ENCODE assay signal across 16 cellular contexts in genomic region chrX:153774576-153775292, GRCh38. TPM values are rescaled to one million over a fixed set of nuclear protein-coding genes. Genes with fewer than 3 reads are reported as not detected.
DNase-seq lines count a peak whose midpoint lies in the region; ATAC-seq, FAIRE-seq and TF ChIP-seq lines count a peak whose summit lies in the region.
"Had no signal": no experiment of that assay in that cellular context is flagged by ENCODE, and none has a peak within 500 bp of the region (broad histone marks: within the 10 kb centered on the region; RNA-seq: fewer than 3 reads in every experiment).

No MANE protein-coding gene starts in this region.

- H3K4me3 ChIP-seq in neuronal stem cell (ENCODE audit: low read length in 2 of 2) = no peak overlapping the region
- H3K4me3 ChIP-seq: A549 had no signal

- no peak for ATAC-seq in HG03039 (IDR thresholded peaks at IDR 0.05; ENCODE audit: unreplicated experiment)
- no peak for ATAC-seq in GM21515 (IDR thresholded peaks at IDR 0.05; ENCODE audit: unreplicated experiment)
- ATAC-seq: A549, HCT116, PC-3 had no signal

- H4K8ac ChIP-seq in neuronal stem cell (ENCODE audit: low read depth, low read length) = no peak overlapping the region

- H2BK15ac ChIP-seq in neuronal stem cell (ENCODE audit: low read length) = no peak overlapping the region

- no peak overlapping the region for H3K27ac ChIP-seq in neuronal stem cell (replicated peaks; ENCODE audit: low read length)
- H3K27ac ChIP-seq: A549 had no signal

- H3K9ac ChIP-seq in neuronal stem cell (ENCODE audit: low read depth, low read length, poor library complexity) = no peak overlapping the region

- peaks cover 0 to 10% (median 2%) of the 10 kb centered on the region in 7 donors for H3K9me3 Mint-ChIP-seq in CD14-positive monocyte
- no peaks in the 10 kb centered on the region for H3K9me3 Mint-ChIP-seq in glutamatergic neuron (ENCODE audit: unreplicated experiment)

- no peaks in the 10 kb centered on the region for H3K27me3 ChIP-seq in neuronal stem cell (ENCODE audit: control insufficient read depth in 3 of 3, insufficient read depth in 3 of 3, low read depth in 1 of 3, low read length in 3 of 3)

- H2BK5ac ChIP-seq in neuronal stem cell (ENCODE audit: low read length) = peak overlapping the region; percentile 24

- TF ChIP-seq CTCF in CD14-positive monocyte (IDR thresholded peaks at IDR 0.05) (no peak), glutamatergic neuron (IDR thresholded peaks at IDR 0.05; ENCODE audit: partially characterized antibody, unreplicated experiment) (no peak)

- no peaks in the 10 kb centered on the region for H3K9me3 ChIP-seq in neuronal stem cell (replicated peaks in 1 of 2; ENCODE audit: control insufficient read depth in 2 of 2, insufficient read depth in 1 of 2, low read depth in 1 of 2, low read length in 2 of 2)
- H3K9me3 ChIP-seq: A549 had no signal

- no peak overlapping the region for H3K14ac ChIP-seq in neuronal stem cell (ENCODE audit: low read length)

- FAIRE-seq in frontal cortex (lab: Jason Lieb, UNC) = no peak
- FAIRE-seq: A549, GM18507 had no signal

- no peak overlapping the region for H2AK5ac ChIP-seq in neuronal stem cell (ENCODE audit: low read depth, low read length)

- H3K36me3 Mint-ChIP-seq in CD14-positive monocyte = no peaks in the 10 kb centered on the region
- H3K36me3 Mint-ChIP-seq in glutamatergic neuron (ENCODE audit: unreplicated experiment) = no peaks in the 10 kb centered on the region

- peaks cover 0 to 1% of the 10 kb centered on the region in 2 donors for H3K4me1 ChIP-seq in neuronal stem cell (ENCODE audit: control insufficient read depth in 2 of 2, insufficient read depth in 1 of 2, low read depth in 1 of 2, low read length in 2 of 2)
- H3K4me1 ChIP-seq: A549 had no signal

- H3K4me3 Mint-ChIP-seq in CD14-positive monocyte = no peak overlapping the region
- no peak overlapping the region for H3K4me3 Mint-ChIP-seq in glutamatergic neuron (ENCODE audit: unreplicated experiment)

- H3K4me2 ChIP-seq in neuronal stem cell (ENCODE audit: insufficient read depth, low read length, poor library complexity, severe bottlenecking) = no peak overlapping the region
- H3K4me2 ChIP-seq: A549 had no signal

- intact Hi-C loops in CD14-positive monocyte (cut with micrococcal nuclease) = no loop called here

- H3K4ac ChIP-seq in neuronal stem cell (ENCODE audit: low read length) = no peak overlapping the region

- H2BK12ac ChIP-seq in neuronal stem cell (ENCODE audit: low read length) = no peak overlapping the region

- H4K91ac ChIP-seq in neuronal stem cell (ENCODE audit: low read depth, low read length, poor library complexity) = no peak overlapping the region

- no peak overlapping the region for H3K27ac Mint-ChIP-seq in CD14-positive monocyte
- no peak overlapping the region for H3K27ac Mint-ChIP-seq in glutamatergic neuron (ENCODE audit: unreplicated experiment)

- H3K4me1 Mint-ChIP-seq in CD14-positive monocyte (no peaks in the 10 kb centered on the region), glutamatergic neuron (ENCODE audit: low read depth, unreplicated experiment) (no peaks in the 10 kb centered on the region)

- peak; percentile 30 for DNase-seq in activated effector memory CD4-positive, alpha-beta T cell treated with anti-CD3 and anti-CD28 coated beads, Interleukin-2, amount 50 U/mL, for 16 hours
- no peak for DNase-seq in activated effector memory CD4-positive, alpha-beta T cell treated with Interleukin-2 at 50 U/mL for 16 hours
- peak; percentile 10 for DNase-seq in CD14-positive monocyte (ENCODE audit: low spot score)
- peak; percentile 10 for DNase-seq in glutamatergic neuron
- no peak for DNase-seq in neuronal stem cell (ENCODE audit: low spot score)
- DNase-seq in frontal cortex (ENCODE audit: low spot score in 2 of 2) = no peak
- DNase-seq: NCI-H345; NCI-H69; NK-92 treated with Interleukin-12 subunit alpha and Interleukin-12 subunit beta, amount 100 ng/mL, for 24 hours; PC-3 had no signal

- H3K23ac ChIP-seq in neuronal stem cell (ENCODE audit: low read depth, low read length, poor library complexity) = no peak overlapping the region

- H3K18ac ChIP-seq in neuronal stem cell (ENCODE audit: low read length) = no peak overlapping the region

- no peaks in the 10 kb centered on the region for H3K79me1 ChIP-seq in neuronal stem cell (ENCODE audit: low read depth, low read length)

- H3K36me3 ChIP-seq in neuronal stem cell (replicated peaks in 1 of 2; ENCODE audit: control insufficient read depth in 2 of 2, insufficient read depth in 2 of 2, low read length in 2 of 2) = no peaks in the 10 kb centered on the region

- no peak overlapping the region for H2BK120ac ChIP-seq in neuronal stem cell (ENCODE audit: low read depth, low read length)

- WGBS in neuronal stem cell (ENCODE audit: extremely low coverage in 2 of 2, insufficient read length in 2 of 2, insufficient replicate concordance in 1 of 2), 2 donors = no CpG with 5 or more reads among the region's 37 CpGs

- no peak overlapping the region for H2AFZ ChIP-seq in neuronal stem cell (ENCODE audit: low read length)

- H3K27me3 Mint-ChIP-seq in CD14-positive monocyte (ENCODE audit: low read depth in 3 of 3) (peaks cover 2 to 8% (median 6%) of the 10 kb centered on the region in 3 donors), glutamatergic neuron (ENCODE audit: unreplicated experiment) (no peaks in the 10 kb centered on the region)

RNA-seq across cellular contexts. Expression of gene SRPK3, which starts 6.1 kb away (rescaled TPM):
- not detected for polyA plus RNA-seq in CD14-positive monocyte
- not detected for total RNA-seq in glutamatergic neuron (ENCODE audit: unreplicated experiment)
- not detected for polyA plus RNA-seq in neuronal stem cell (2013, experiment 1 of 2)
- not detected for polyA plus RNA-seq in neuronal stem cell (2013, experiment 2 of 2)
- under 0.01 TPM for total RNA-seq in frontal cortex
- total RNA-seq: HT1080 had no signal

RNA-seq across cellular contexts. Expression of gene PLXNB3, which starts 10.7 kb away (rescaled TPM):
- polyA plus RNA-seq in CD14-positive monocyte = not detected
- 5.8 TPM for total RNA-seq in glutamatergic neuron (ENCODE audit: unreplicated experiment)
- polyA plus RNA-seq in neuronal stem cell (2013, experiment 1 of 2) = 0.67 TPM
- polyA plus RNA-seq in neuronal stem cell (2013, experiment 2 of 2) = 0.64 TPM
- 0.82 TPM for total RNA-seq in frontal cortex

RNA-seq across cellular contexts. Expression of gene IDH3G, which starts 19.4 kb away (rescaled TPM):
- polyA plus RNA-seq in CD14-positive monocyte = 100 to 1,000 TPM; 115 to 130 TPM
- total RNA-seq in glutamatergic neuron (ENCODE audit: unreplicated experiment) (56.7 TPM), frontal cortex (49.7 TPM)
- 43.4 TPM for polyA plus RNA-seq in neuronal stem cell (2013, experiment 1 of 2)
- polyA plus RNA-seq in neuronal stem cell (2013, experiment 2 of 2) = 43.1 TPM

RNA-seq across cellular contexts. Expression of gene SSR4, which starts 19.7 kb away (rescaled TPM):
- 100 to 1,000 TPM; 362 to 419 TPM for polyA plus RNA-seq in CD14-positive monocyte
- 277 TPM for total RNA-seq in glutamatergic neuron (ENCODE audit: unreplicated experiment)
- polyA plus RNA-seq in neuronal stem cell (2013, experiment 1 of 2) = 194 TPM
- 190 TPM for polyA plus RNA-seq in neuronal stem cell (2013, experiment 2 of 2)
- 84.4 TPM for total RNA-seq in frontal cortex

RNA-seq across cellular contexts. Expression of gene ABCD1, which starts 50.1 kb away (rescaled TPM):
- polyA plus RNA-seq in CD14-positive monocyte = 1 to 10 TPM; 5.6 to 5.8 TPM
- 13.5 TPM for total RNA-seq in glutamatergic neuron (ENCODE audit: unreplicated experiment)
- polyA plus RNA-seq in neuronal stem cell (2013, experiment 1 of 2) = 4.4 TPM
- polyA plus RNA-seq in neuronal stem cell (2013, experiment 2 of 2) = 4.2 TPM
- total RNA-seq in frontal cortex = 3.7 TPM

Comparison
In these comparisons a context has a peak if more than half of its experiments do, and no peak if none do; other contexts are left out.
1. DNase-seq: peak in activated effector memory CD4-positive, alpha-beta T cell treated with anti-CD3 and anti-CD28 coated beads, Interleukin-2, amount 50 U/mL, for 16 hours (single experiment), CD14-positive monocyte (single experiment) and glutamatergic neuron (single experiment); none in activated effector memory CD4-positive, alpha-beta T cell treated with Interleukin-2 at 50 U/mL for 16 hours (single experiment), neuronal stem cell (single experiment) and frontal cortex (0 of 2).